ENCODE assay signal across 17 cellular contexts in genomic region chr5:135317286-135317685, GRCh38.
"Had no signal": no experiment of that assay in that cellular context is flagged by ENCODE, and none has a peak within 500 bp of the region (broad histone marks: within the 10 kb centered on the region; RNA-seq: fewer than 3 reads in every experiment).

No MANE protein-coding gene starts in this region.

- H3K27me3 Mint-ChIP-seq: naive thymus-derived CD4-positive, alpha-beta T cell; stimulated activated memory B cell treated with anti-CD40 and anti-IgM and Interleukin-4, amounts not matched to agents 10 μg/mL and 1 μg/mL and 100 μg/mL, for 72 hours had no signal

- H3K9ac ChIP-seq: parathyroid adenoma had no signal

- H3K27ac Mint-ChIP-seq: activated naive CD4-positive, alpha-beta T cell treated with anti-CD3 and anti-CD28 coated beads, Interleukin-2, amount 50 U/mL, for 72 hours; naive thymus-derived CD4-positive, alpha-beta T cell; stimulated activated memory B cell treated with anti-CD40 and anti-IgM and Interleukin-4, amounts not matched to agents 10 μg/mL and 1 μg/mL and 100 μg/mL, for 72 hours; T-helper 1 cell treated with Interleukin-12 subunit alpha and Interleukin-12 subunit beta and Interleukin-4 antibody, amounts not matched to agents 30 μg/mL and 1 μg/mL, for 36 hours had no signal

- H3K4me1 ChIP-seq: left ventricle myocardium inferior, parathyroid adenoma, SJSA1 had no signal

- H3K36me3 Mint-ChIP-seq: activated naive CD4-positive, alpha-beta T cell treated with anti-CD3 and anti-CD28 coated beads, Interleukin-2, amount 50 U/mL, for 72 hours; stimulated activated memory B cell treated with anti-CD40 and anti-IgM and Interleukin-4, amounts not matched to agents 10 μg/mL and 1 μg/mL and 100 μg/mL, for 72 hours had no signal

- H3K4me1 Mint-ChIP-seq: stimulated activated memory B cell treated with anti-CD40 and anti-IgM and Interleukin-4, amounts not matched to agents 10 μg/mL and 1 μg/mL and 100 μg/mL, for 72 hours had no signal

- DNase-seq: activated CD4-positive, alpha-beta T cell treated with anti-CD3 and anti-CD28 coated beads, Interleukin-2, amount 50 U/mL, for 1 hour; activated T-cell treated with anti-CD3 and anti-CD28 coated beads, Interleukin-2, amount 50 U/mL, for 4 hours; amniotic stem cell; erythroblast; left ventricle myocardium inferior; mesenchymal stem cell; naive thymus-derived CD4-positive, alpha-beta T cell; stimulated activated CD4-positive, alpha-beta T cell treated with anti-CD3 and anti-CD28 coated beads, Interleukin-4, amount 100 ng/mL, for 1 hour had no signal

- H3K27me3 ChIP-seq: SJSA1 had no signal

- H3K4me3 ChIP-seq: dorsolateral prefrontal cortex, left ventricle myocardium inferior, SJSA1, smooth muscle cell, thoracic aorta had no signal

- H3K79me2 ChIP-seq: parathyroid adenoma had no signal

- H3K4me3 Mint-ChIP-seq: activated T-cell treated with anti-CD3 and anti-CD28 coated beads, Interleukin-2, amount 50 U/mL, for 4 hours; naive thymus-derived CD4-positive, alpha-beta T cell; stimulated activated memory B cell treated with anti-CD40 and anti-IgM and Interleukin-4, amounts not matched to agents 10 μg/mL and 1 μg/mL and 100 μg/mL, for 72 hours; T-helper 1 cell treated with Interleukin-12 subunit alpha and Interleukin-12 subunit beta and Interleukin-4 antibody, amounts not matched to agents 30 μg/mL and 1 μg/mL, for 36 hours had no signal

- ATAC-seq: activated naive CD4-positive, alpha-beta T cell treated with anti-CD3 and anti-CD28 coated beads, Interleukin-2, amount 50 U/mL, for 72 hours; activated T-cell treated with anti-CD3 and anti-CD28 coated beads, Interleukin-2, amount 50 U/mL, for 4 hours; naive thymus-derived CD4-positive, alpha-beta T cell; sciatic nerve; stimulated activated memory B cell treated with anti-CD40 and anti-IgM and Interleukin-4, amounts not matched to agents 10 μg/mL and 1 μg/mL and 100 μg/mL, for 72 hours had no signal

- H3K36me3 ChIP-seq: left ventricle myocardium inferior, SJSA1, thoracic aorta had no signal

- H3K4me2 ChIP-seq: smooth muscle cell had no signal

- H2AFZ ChIP-seq: parathyroid adenoma had no signal

- H3K9me3 Mint-ChIP-seq: activated naive CD4-positive, alpha-beta T cell treated with anti-CD3 and anti-CD28 coated beads, Interleukin-2, amount 50 U/mL, for 72 hours; activated T-cell treated with anti-CD3 and anti-CD28 coated beads, Interleukin-2, amount 50 U/mL, for 4 hours; naive thymus-derived CD4-positive, alpha-beta T cell; stimulated activated memory B cell treated with anti-CD40 and anti-IgM and Interleukin-4, amounts not matched to agents 10 μg/mL and 1 μg/mL and 100 μg/mL, for 72 hours; T-helper 1 cell treated with Interleukin-12 subunit alpha and Interleukin-12 subunit beta and Interleukin-4 antibody, amounts not matched to agents 30 μg/mL and 1 μg/mL, for 36 hours had no signal

- H3K9me3 ChIP-seq: left ventricle myocardium inferior, SJSA1, thoracic aorta had no signal

- H3K27ac ChIP-seq: dorsolateral prefrontal cortex, left ventricle myocardium inferior, parathyroid adenoma, SJSA1, thoracic aorta had no signal
